ENCODE assay signal across 10 cellular contexts in the genomic region with DNA sequence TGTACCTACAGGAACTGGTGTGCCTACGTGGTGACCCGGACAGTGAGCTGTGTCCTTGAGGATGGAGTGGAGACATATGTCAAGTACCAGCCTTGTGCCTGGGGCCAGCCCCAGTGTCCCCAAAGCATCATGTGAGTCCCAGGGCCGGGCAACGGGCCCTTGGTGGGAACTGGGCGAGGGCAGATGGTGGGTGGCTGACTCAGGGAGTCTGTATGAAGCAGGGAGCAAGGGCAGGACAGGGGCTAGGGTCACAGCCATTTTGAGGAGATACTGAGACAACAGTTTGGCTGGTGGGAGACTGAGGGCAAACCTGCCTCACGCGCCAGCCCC. TPM values are rescaled to one million over a fixed set of nuclear protein-coding genes. Genes with fewer than 3 reads are reported as not detected.
A peak's percentile ranks its signal among the peaks of the same experiment; 100 is the strongest.
DNase-seq lines count a peak whose midpoint lies in the region; ATAC-seq and TF ChIP-seq lines count a peak whose summit lies in the region.
"Had no signal": no experiment of that assay in that cellular context is flagged by ENCODE, and none has a peak within 500 bp of the region (broad histone marks: within the 10 kb centered on the region; RNA-seq: fewer than 3 reads in every experiment).

No MANE protein-coding gene starts in this region.

- no peak for TF ChIP-seq CTCF in MM.1S (IDR thresholded peaks at IDR 0.05; ENCODE audit: low read length)
- TF ChIP-seq CTCF in osteocyte (IDR thresholded peaks at IDR 0.05) = no peak

- H2AFZ ChIP-seq in ACC112 (ENCODE audit: low read length, unreplicated experiment) (no peak overlapping the region), MM.1S (ENCODE audit: low read length) (no peak overlapping the region)

- H3K36me3 ChIP-seq in ACC112 (ENCODE audit: insufficient read depth, low read length) (no peaks in the 10 kb centered on the region), MM.1S (replicated peaks; ENCODE audit: insufficient read depth, low read length) (no peaks in the 10 kb centered on the region), esophagus (ENCODE audit: control insufficient read depth in 2 of 2, insufficient read depth in 2 of 2, low read length in 1 of 2) (no peaks in the 10 kb centered on the region)
- H3K36me3 ChIP-seq in effector memory CD4-positive, alpha-beta T cell (ENCODE audit: control insufficient read depth, insufficient read depth, low read length) = no peaks in the 10 kb centered on the region

- H3K9me2 ChIP-seq in MM.1S (replicated peaks; ENCODE audit: insufficient read depth, low read length) = no peaks in the 10 kb centered on the region

- H3K9ac ChIP-seq in MM.1S (ENCODE audit: low read length) = peak overlapping the region; percentile 60; the same call in 1 of the 2 replicates

- WGBS in esophagus, 2 donors = 70 to 75% methylated on average over 7 of the region's 7 CpGs

- no peaks in the 10 kb centered on the region for H3K27me3 Mint-ChIP-seq in osteocyte (ENCODE audit: unreplicated experiment)

- ATAC-seq in GM18498 (IDR thresholded peaks at IDR 0.05; ENCODE audit: unreplicated experiment) = no peak

- no peaks in the 10 kb centered on the region for H4K20me1 ChIP-seq in MM.1S (ENCODE audit: insufficient read depth, low read length)

- no peaks in the 10 kb centered on the region for H3K9me3 Mint-ChIP-seq in osteocyte (ENCODE audit: unreplicated experiment)

- H3K4me1 ChIP-seq in ACC112 (ENCODE audit: control insufficient read depth, insufficient read depth, low read length, unreplicated experiment) (peaks cover 26% of the 10 kb centered on the region), MM.1S (ENCODE audit: low read length) (peaks cover 47% of the 10 kb centered on the region), esophagus (ENCODE audit: control insufficient read depth in 2 of 2, insufficient read depth in 2 of 2, low read length in 1 of 2) (peaks cover 0 to 8% of the 10 kb centered on the region in 2 donors)
- peaks cover 18% of the 10 kb centered on the region for H3K4me1 ChIP-seq in effector memory CD4-positive, alpha-beta T cell (ENCODE audit: control insufficient read depth, insufficient read depth, low read length, poor library complexity, severe bottlenecking)

- peak overlapping the region; percentile 51 for H3K4me2 ChIP-seq in MM.1S (ENCODE audit: low read depth, low read length)

- H3K27ac ChIP-seq in ACC112 (ENCODE audit: low read depth, low read length) = peak overlapping the region; percentile 62
- peak overlapping the region; percentile 63; the same call in 1 of the 2 replicates for H3K27ac ChIP-seq in MM.1S (ENCODE audit: low read length)
- peak overlapping the region; percentile 47 to 48 for H3K27ac ChIP-seq in esophagus (ENCODE audit: low read depth in 2 of 2, low read length in 1 of 2)
- H3K27ac ChIP-seq in effector memory CD4-positive, alpha-beta T cell (ENCODE audit: insufficient read depth, low read length, poor library complexity, severe bottlenecking) = no peak overlapping the region
- H3K27ac ChIP-seq in caudate nucleus (ENCODE audit: low read depth, low read length) = no peak overlapping the region
- H3K27ac ChIP-seq: epithelial cell of prostate had no signal

- H3K79me2 ChIP-seq in ACC112 (ENCODE audit: control insufficient read depth, insufficient read depth, low read length, unreplicated experiment) = peaks cover 25% of the 10 kb centered on the region
- peaks cover 23% of the 10 kb centered on the region for H3K79me2 ChIP-seq in MM.1S (ENCODE audit: low read length)

- no peaks in the 10 kb centered on the region for H3K9me3 ChIP-seq in MM.1S (replicated peaks; ENCODE audit: insufficient read depth, low read length)
- H3K9me3 ChIP-seq in esophagus (ENCODE audit: control insufficient read depth in 2 of 2, insufficient read depth in 1 of 2, low read depth in 1 of 2, low read length in 1 of 2) = no peaks in the 10 kb centered on the region
- H3K9me3 ChIP-seq in effector memory CD4-positive, alpha-beta T cell (ENCODE audit: control insufficient read depth, low read length) = no peaks in the 10 kb centered on the region

- H3F3A ChIP-seq in MM.1S (ENCODE audit: insufficient read depth, low read length) = peaks cover 31% of the 10 kb centered on the region

- peak overlapping the region; percentile 91 for H3K4me3 Mint-ChIP-seq in osteocyte (ENCODE audit: unreplicated experiment)

- peaks cover 56% of the 10 kb centered on the region for H3K4me1 Mint-ChIP-seq in osteocyte (ENCODE audit: unreplicated experiment)

- H3K4me3 ChIP-seq in ACC112 (ENCODE audit: low read depth, low read length) (peak overlapping the region; percentile 93), MM.1S (ENCODE audit: low read length) (peak overlapping the region; percentile 57; the same call in 1 of the 2 replicates), esophagus (ENCODE audit: low read depth in 1 of 2, low read length in 2 of 2) (peak overlapping the region; percentile 10 to 13)
- no peak overlapping the region for H3K4me3 ChIP-seq in effector memory CD4-positive, alpha-beta T cell (ENCODE audit: insufficient read depth, low read depth, low read length, poor library complexity, severe bottlenecking)

- in situ Hi-C loops in ACHN (cut with HindIII; ENCODE audit: low pct_ligation_motif_present, low pct_unique_long_range_greater_than_20kb, low sequenced_read_pairs) = no loop called here

- H3K27me3 ChIP-seq in ACC112 (ENCODE audit: insufficient read depth, low read length) (no peaks in the 10 kb centered on the region), MM.1S (replicated peaks; ENCODE audit: insufficient read depth, low read length) (no peaks in the 10 kb centered on the region), esophagus (ENCODE audit: control insufficient read depth in 1 of 2, insufficient read depth in 2 of 2, low read length in 2 of 2) (no peaks in the 10 kb centered on the region)
- H3K27me3 ChIP-seq in effector memory CD4-positive, alpha-beta T cell (replicated peaks; ENCODE audit: control insufficient read depth, insufficient read depth, low read length, poor library complexity, severe bottlenecking) = no peaks in the 10 kb centered on the region

- DNase-seq in MM.1S (no peak), osteocyte (ENCODE audit: extremely low spot score, unreplicated experiment) (no peak), caudate nucleus (lab: John Stamatoyannopoulos, UW) (no peak), ACHN (no peak)
- no peak for DNase-seq in effector memory CD4-positive, alpha-beta T cell
- DNase-seq: SHP77 had no signal

- H3K36me3 Mint-ChIP-seq in osteocyte (ENCODE audit: unreplicated experiment) = peaks cover 4% of the 10 kb centered on the region

- H3K27ac Mint-ChIP-seq in osteocyte (ENCODE audit: unreplicated experiment) = peak overlapping the region; percentile 85

RNA-seq across cellular contexts. Expression of a gene that starts 1.7 kb away (rescaled TPM):
- polyA plus RNA-seq in esophagus = 10 to 100 TPM; 10.7 to 12.1 TPM
- total RNA-seq in osteocyte = 206 and 212 TPM in 2 replicates

RNA-seq across cellular contexts. Expression of a gene that starts 6.5 kb away (rescaled TPM):
- 1 to 10 TPM; 2.2 to 3.3 TPM for polyA plus RNA-seq in esophagus
- 2.0 and 2.4 TPM in 2 replicates for total RNA-seq in osteocyte

RNA-seq across cellular contexts. Expression of a gene that starts 8.7 kb away (rescaled TPM):
- 100 to 1,000 TPM; 203 to 358 TPM for polyA plus RNA-seq in esophagus
- 369 and 380 TPM in 2 replicates for total RNA-seq in osteocyte

RNA-seq across cellular contexts. Expression of a gene that starts 28.6 kb away (rescaled TPM):
- 10 to 100 TPM in 1 of 2 donors, 1 to 10 TPM in 1; 7.6 to 10.6 TPM for polyA plus RNA-seq in esophagus
- total RNA-seq in osteocyte = 23.4 and 23.9 TPM in 2 replicates

RNA-seq across cellular contexts. Expression of a gene that starts 38.8 kb away (rescaled TPM):
- polyA plus RNA-seq in esophagus = 1 to 10 TPM; 2.4 to 3.4 TPM
- total RNA-seq in osteocyte = 1.2 and 1.9 TPM in 2 replicates

Comparison
In these comparisons a context has a peak if more than half of its experiments do, and no peak if none do; other contexts are left out.
1. H3K27ac ChIP-seq: peak in ACC112 (single experiment), MM.1S (single experiment) and esophagus (2 of 2); none in effector memory CD4-positive, alpha-beta T cell (single experiment) and caudate nucleus (single experiment).